Comparison of ENCODE assay signal across 10 cellular contexts in genomic region chr9:98254236-98255063, GRCh38. TPM values are rescaled to one million over a fixed set of nuclear protein-coding genes. Genes with fewer than 3 reads are reported as not detected.
DNase-seq lines count a peak whose midpoint lies in the region; ATAC-seq, FAIRE-seq and TF ChIP-seq lines count a peak whose summit lies in the region.
"Had no signal": no experiment of that assay in that cellular context is flagged by ENCODE, and none has a peak within 500 bp of the region (broad histone marks: within the 10 kb centered on the region; RNA-seq: fewer than 3 reads in every experiment).

No MANE protein-coding gene starts in this region.

- H3K4me3 ChIP-seq in cardiac fibroblast (replicated peaks in 1 of 2; ENCODE audit: low read depth in 2 of 2, low read length in 2 of 2) (peak overlapping the region; percentile 89 to 90), mononuclear cell (ENCODE audit: low read length) (peak overlapping the region; percentile 94)

- TF ChIP-seq CTCF in cardiac fibroblast (IDR thresholded peaks at IDR 0.05; ENCODE audit: low read depth, low read length) = no peak

- H3K27ac Mint-ChIP-seq in stimulated activated naive CD8-positive, alpha-beta T cell treated with anti-CD3 and anti-CD28 coated beads, Interleukin-15, Interleukin-2, amounts not matched to agents 100 ng/mL and 50 ng/mL, for 24 hours = no peak overlapping the region

- H3K9me3 Mint-ChIP-seq in stimulated activated naive CD8-positive, alpha-beta T cell treated with anti-CD3 and anti-CD28 coated beads, Interleukin-15, Interleukin-2, amounts not matched to agents 100 ng/mL and 50 ng/mL, for 24 hours = no peaks in the 10 kb centered on the region

- H3K4me3 Mint-ChIP-seq in stimulated activated naive CD8-positive, alpha-beta T cell treated with anti-CD3 and anti-CD28 coated beads, Interleukin-15, Interleukin-2, amounts not matched to agents 100 ng/mL and 50 ng/mL, for 24 hours = peak overlapping the region; percentile 87

- ATAC-seq in stimulated activated naive CD8-positive, alpha-beta T cell treated with anti-CD3 and anti-CD28 coated beads, Interleukin-15, Interleukin-2, amounts not matched to agents 100 U/mL and 50 U/mL, for 24 hours = no peak
- no peak for ATAC-seq in GM21360 (IDR thresholded peaks at IDR 0.05; ENCODE audit: unreplicated experiment)

- no peaks in the 10 kb centered on the region for H3K9me3 ChIP-seq in mononuclear cell (ENCODE audit: low read depth, low read length)

- FAIRE-seq in urothelium cell line (lab: Jason Lieb, UNC) = no peak
- FAIRE-seq: islet of Langerhans had no signal

- DNase-seq in stimulated activated naive CD8-positive, alpha-beta T cell treated with anti-CD3 and anti-CD28 coated beads, Interleukin-15, Interleukin-2, amounts not matched to agents 100 U/mL and 50 U/mL, for 24 hours = no peak
- DNase-seq in cardiac fibroblast (ENCODE audit: low read depth in 2 of 2) (peak in 1 of 2 donors; percentile 30), NCI-H1092 treated with DMSO at 0.1 percent for 48 hours (lab: John Stamatoyannopoulos, UW) (no peak), urothelium cell line (ENCODE audit: low spot score) (no peak)
- no peak for DNase-seq in stimulated activated naive CD4-positive, alpha-beta T cell treated with Interleukin-2 at 50 U/mL for 16 hours (lab: John Stamatoyannopoulos, UW)
- DNase-seq: NCI-H1930 had no signal

- peaks cover 17% of the 10 kb centered on the region for H3K4me1 Mint-ChIP-seq in stimulated activated naive CD8-positive, alpha-beta T cell treated with anti-CD3 and anti-CD28 coated beads, Interleukin-15, Interleukin-2, amounts not matched to agents 100 ng/mL and 50 ng/mL, for 24 hours (ENCODE audit: low read depth)

- no peaks in the 10 kb centered on the region for H3K36me3 Mint-ChIP-seq in stimulated activated naive CD8-positive, alpha-beta T cell treated with anti-CD3 and anti-CD28 coated beads, Interleukin-15, Interleukin-2, amounts not matched to agents 100 ng/mL and 50 ng/mL, for 24 hours (ENCODE audit: low read depth)

- peaks cover 70% of the 10 kb centered on the region for H3K4me1 ChIP-seq in mononuclear cell (ENCODE audit: insufficient read depth, low read length)

- no peaks in the 10 kb centered on the region for H3K27me3 Mint-ChIP-seq in stimulated activated naive CD8-positive, alpha-beta T cell treated with anti-CD3 and anti-CD28 coated beads, Interleukin-15, Interleukin-2, amounts not matched to agents 100 ng/mL and 50 ng/mL, for 24 hours

- no peaks in the 10 kb centered on the region for H3K27me3 ChIP-seq in mononuclear cell (ENCODE audit: insufficient read depth, low read length)

RNA-seq across cellular contexts. Expression of gene TBC1D2, which starts 1.0 kb away (rescaled TPM):
- 8.0 TPM for total RNA-seq in mononuclear cell
